7 cellular contexts compared by ENCODE assay signal in the genomic region with DNA sequence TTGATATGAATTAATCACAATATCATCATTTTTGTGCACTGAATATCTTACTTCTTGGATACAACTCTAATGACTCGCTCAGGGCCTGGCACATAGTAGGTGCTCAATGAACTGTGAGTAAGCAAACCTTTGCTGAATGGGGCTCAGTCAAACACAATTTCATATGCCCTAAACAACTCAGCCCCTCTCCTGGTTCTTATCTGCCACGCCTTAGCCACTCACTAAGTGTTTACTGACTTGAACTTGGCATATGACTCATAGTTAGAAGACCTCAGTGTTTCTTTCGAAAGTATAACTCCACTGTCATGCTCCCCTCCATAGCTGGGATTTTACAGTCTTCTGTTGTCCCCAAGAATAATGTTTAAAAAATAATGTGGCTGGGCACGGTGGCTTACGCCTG. TPM values are rescaled to one million over a fixed set of nuclear protein-coding genes. Genes with fewer than 3 reads are reported as not detected.
DNase-seq lines count a peak whose midpoint lies in the region; ATAC-seq lines count a peak whose summit lies in the region.

No MANE protein-coding gene starts in this region.

- H3K27ac Mint-ChIP-seq in activated naive CD8-positive, alpha-beta T cell treated with anti-CD3 and anti-CD28 coated beads, Interleukin-2, amount 50 U/mL, for 24 hours = peak overlapping the region; percentile 66

- H3K4me1 Mint-ChIP-seq in activated naive CD8-positive, alpha-beta T cell treated with anti-CD3 and anti-CD28 coated beads, Interleukin-2, amount 50 U/mL, for 24 hours = peaks cover 77% of the 10 kb centered on the region

- peaks cover 3% of the 10 kb centered on the region for H3K27me3 Mint-ChIP-seq in activated naive CD8-positive, alpha-beta T cell treated with anti-CD3 and anti-CD28 coated beads, Interleukin-2, amount 50 U/mL, for 24 hours

- peak overlapping the region; percentile 29 for H3K4me3 Mint-ChIP-seq in activated naive CD8-positive, alpha-beta T cell treated with anti-CD3 and anti-CD28 coated beads, Interleukin-2, amount 50 U/mL, for 24 hours

- ATAC-seq in GM19035 (IDR thresholded peaks at IDR 0.05; ENCODE audit: unreplicated experiment) = peak; percentile 25
- peak; percentile 86 for ATAC-seq in activated naive CD8-positive, alpha-beta T cell treated with anti-CD3 and anti-CD28 coated beads, Interleukin-2, amount 50 U/mL, for 24 hours

- no peaks in the 10 kb centered on the region for H3K36me3 Mint-ChIP-seq in activated naive CD8-positive, alpha-beta T cell treated with anti-CD3 and anti-CD28 coated beads, Interleukin-2, amount 50 U/mL, for 24 hours (ENCODE audit: low read depth)

- no peaks in the 10 kb centered on the region for H3K9me3 Mint-ChIP-seq in activated naive CD8-positive, alpha-beta T cell treated with anti-CD3 and anti-CD28 coated beads, Interleukin-2, amount 50 U/mL, for 24 hours

- DNase-seq in NCI-H460 (ENCODE audit: extremely low read depth, low read depth) (peak; percentile 66), NCI-H1048 (lab: John Stamatoyannopoulos, UW) (no peak), NCI-H2196 (lab: John Stamatoyannopoulos, UW; ENCODE audit: unreplicated experiment) (no peak), HuH-7 (ENCODE audit: low spot score) (no peak)
- DNase-seq in activated naive CD8-positive, alpha-beta T cell treated with anti-CD3 and anti-CD28 coated beads, Interleukin-2, amount 50 U/mL, for 24 hours = peak; percentile 39
- DNase-seq in stimulated activated CD4-positive, alpha-beta T cell treated with anti-CD3 and anti-CD28 coated beads, Interleukin-1b, Interleukin-23, amount 100 ng/mL, for 48 hours = peak; percentile 64

RNA-seq across cellular contexts. Expression of gene IFNLR1, which starts 4.8 kb away (rescaled TPM):
- total RNA-seq in NCI-H460 (2014; rRNA removed; shearing (Covaris generic)) = 2.6 and 3.2 TPM in 2 replicates
- polyA plus RNA-seq in NCI-H460 (2014; cell fraction: nucleus; rRNA removed) = 2.1 and 3.2 TPM in 2 replicates

RNA-seq across cellular contexts. Expression of gene IL22RA1, which starts 48.9 kb away (rescaled TPM):
- total RNA-seq in NCI-H460 (2014; rRNA removed; shearing (Covaris generic)) = 1.6 and 1.9 TPM in 2 replicates
- 2.0 and 3.1 TPM in 2 replicates for polyA plus RNA-seq in NCI-H460 (2014; cell fraction: nucleus; rRNA removed)

Comparison
In these comparisons a context has a peak if more than half of its experiments do, and no peak if none do; other contexts are left out.
1. DNase-seq: peak in NCI-H460 (single experiment), activated naive CD8-positive, alpha-beta T cell treated with anti-CD3 and anti-CD28 coated beads, Interleukin-2, amount 50 U/mL, for 24 hours (single experiment) and stimulated activated CD4-positive, alpha-beta T cell treated with anti-CD3 and anti-CD28 coated beads, Interleukin-1b, Interleukin-23, amount 100 ng/mL, for 48 hours (single experiment); none in NCI-H1048 (single experiment), NCI-H2196 (single experiment) and HuH-7 (single experiment).